ENCODE assay signal across 14 cellular contexts in the genomic region with DNA sequence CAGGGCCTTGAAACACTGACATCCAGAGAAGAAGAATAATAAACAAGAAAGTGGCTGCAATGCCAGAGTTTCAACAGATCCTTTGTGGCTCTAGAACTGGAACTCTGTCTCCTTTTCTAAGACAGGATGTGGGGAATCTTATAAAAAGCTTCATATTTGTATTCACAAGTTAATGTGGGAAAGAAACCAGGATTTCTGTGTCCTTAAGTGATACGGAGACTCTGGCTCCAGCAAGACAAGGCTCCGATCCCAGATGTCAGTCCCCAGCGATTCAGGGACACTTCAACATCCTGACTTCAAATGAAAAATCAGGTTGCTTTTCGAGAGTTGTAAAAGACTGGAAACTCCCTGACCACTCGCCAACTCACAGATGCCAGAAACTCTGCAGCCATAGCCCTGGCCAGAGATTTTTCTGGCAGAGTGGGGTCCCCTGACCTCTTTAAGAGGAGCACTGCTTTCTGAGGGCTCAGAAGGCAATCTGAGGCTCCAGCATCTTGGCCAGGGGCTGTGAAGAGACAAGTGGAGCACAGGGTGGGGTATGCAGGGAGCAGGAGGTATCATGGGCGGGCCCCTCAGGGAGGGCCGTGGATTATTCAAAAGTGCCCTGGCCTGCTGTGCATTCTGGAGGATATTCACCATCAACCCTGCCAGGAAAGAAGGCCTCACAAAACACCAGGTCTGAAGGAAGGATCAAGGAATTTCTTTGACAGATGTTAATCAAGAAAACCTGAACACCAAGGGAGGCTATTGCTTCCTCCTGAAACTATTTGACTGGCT. TPM values are rescaled to one million over a fixed set of nuclear protein-coding genes. Genes with fewer than 3 reads are reported as not detected.
DNase-seq lines count a peak whose midpoint lies in the region; ATAC-seq and TF ChIP-seq lines count a peak whose summit lies in the region.
"Had no signal": no experiment of that assay in that cellular context is flagged by ENCODE, and none has a peak within 500 bp of the region (broad histone marks: within the 10 kb centered on the region; RNA-seq: fewer than 3 reads in every experiment).

No MANE protein-coding gene starts in this region.

- no peaks in the 10 kb centered on the region for H3K79me2 ChIP-seq in OCI-LY7 (ENCODE audit: insufficient read depth, low read depth, low read length)

- no peak for TF ChIP-seq POLR2A in stomach (IDR thresholded peaks at IDR 0.05)

- DNase-seq in H4 (ENCODE audit: low spot score), result peak; percentile 9
- peak; percentile 71 for DNase-seq in choroid plexus epithelial cell (ENCODE audit: low read depth)
- no peak for DNase-seq in left lung
- DNase-seq in stomach, result no peak
- no peak for DNase-seq in OCI-LY7 (ENCODE audit: low spot score)
- no peak for DNase-seq in hippocampal formation (lab: John Stamatoyannopoulos, UW)
- DNase-seq: activated CD8-positive, alpha-beta memory T cell treated with anti-CD3 and anti-CD28 coated beads, Interleukin-2, amount 50 U/mL, for 4 hours; CD8-positive, alpha-beta memory T cell; erythroblast; NCI-H2171 treated with DMSO at 0.1 percent for 48 hours; PC-3 had no signal

- no peaks in the 10 kb centered on the region for H3K36me3 ChIP-seq in left lung
- no peaks in the 10 kb centered on the region for H3K36me3 ChIP-seq in stomach
- no peaks in the 10 kb centered on the region for H3K36me3 ChIP-seq in OCI-LY7 (ENCODE audit: insufficient read depth, low read length)

- H3K9me3 ChIP-seq in left lung (no peaks in the 10 kb centered on the region), stomach (no peaks in the 10 kb centered on the region), OCI-LY7 (ENCODE audit: low read length) (no peaks in the 10 kb centered on the region)

- H3K27ac ChIP-seq in left lung (no peak overlapping the region), stomach (peak overlapping the region; percentile 15 to 67 (median 35)), OCI-LY7 (ENCODE audit: low read depth, low read length, poor library complexity, severe bottlenecking) (no peak overlapping the region)

- POLR2A ChIA-PET in OCI-LY7 (lab: Charles Lee), result interaction anchor here (1.3 to 1.7 kb wide), 3 partner anchors 10 kb away, joined by 3 to 6 read pairs (median 4); no protein-coding TSS in a partner anchor

- TF ChIP-seq CTCF in choroid plexus epithelial cell (conservative IDR thresholded peaks at IDR 0.05; ENCODE audit: low read depth, low read length) (no peak), left lung (IDR thresholded peaks at IDR 0.05) (no peak), stomach (IDR thresholded peaks at IDR 0.05) (no peak), OCI-LY7 (conservative IDR thresholded peaks at IDR 0.05; ENCODE audit: low read length) (no peak)

- no peaks in the 10 kb centered on the region for H3K4me1 ChIP-seq in left lung
- H3K4me1 ChIP-seq in stomach, result peaks cover 0 to 17% (median 7%) of the 10 kb centered on the region in 4 donors
- no peaks in the 10 kb centered on the region for H3K4me1 ChIP-seq in OCI-LY7 (ENCODE audit: insufficient read depth, low read length, poor library complexity, severe bottlenecking)

- H4K20me1 ChIP-seq in OCI-LY7 (ENCODE audit: insufficient read depth, low read length), result no peaks in the 10 kb centered on the region

- peak; percentile 17 for ATAC-seq in left lung
- ATAC-seq in GM18909 (IDR thresholded peaks at IDR 0.05; ENCODE audit: poor library complexity, unreplicated experiment), result no peak
- ATAC-seq in GM18520 (IDR thresholded peaks at IDR 0.05; ENCODE audit: unreplicated experiment), result no peak
- ATAC-seq: left colon, PC-3 had no signal

- BruUV-seq in OCI-LY7 (replicated peaks; lab: Mats Ljungman, UMichigan), result no TSS peak

- CTCF ChIA-PET in OCI-LY7 (lab: Charles Lee; ENCODE audit: unreplicated experiment), result no interaction called here

- H3K27me3 ChIP-seq in left lung (no peaks in the 10 kb centered on the region), stomach (no peaks in the 10 kb centered on the region)

- intact Hi-C loops in left lung (cut with DNase I), result no loop called here
- intact Hi-C loops in stomach (cut with DNase I; ENCODE audit: low total_unique reads), result no loop called here
- intact Hi-C loops in OCI-LY7 (cut with micrococcal nuclease; ENCODE audit: unreplicated experiment), result no loop called here

- H2AFZ ChIP-seq in OCI-LY7 (ENCODE audit: low read length), result no peak overlapping the region

- no peaks in the 10 kb centered on the region for H3K9me2 ChIP-seq in OCI-LY7 (ENCODE audit: insufficient read depth, low read length)

- no peak for TF ChIP-seq EP300 in stomach (IDR thresholded peaks at IDR 0.05)

- no peak overlapping the region for H3K4me3 ChIP-seq in choroid plexus epithelial cell (ENCODE audit: low read depth, low read length)
- no peak overlapping the region for H3K4me3 ChIP-seq in left lung
- H3K4me3 ChIP-seq in stomach, result no peak overlapping the region
- no peak overlapping the region for H3K4me3 ChIP-seq in OCI-LY7 (ENCODE audit: low read depth, low read length, poor library complexity, severe bottlenecking)

- no peak overlapping the region for H3K4me2 ChIP-seq in OCI-LY7 (ENCODE audit: low read length)

- 59 to 79% (median 62%) methylated on average over 7 of the region's 7 CpGs for WGBS in stomach, 5 donors

RNA-seq across cellular contexts. Expression of gene TMX1, which starts 53.3 kb away (rescaled TPM):
- total RNA-seq in H4 (2014; rRNA removed; shearing (Covaris generic)), result 67.0 and 88.1 TPM in 2 replicates
- 10 to 100 TPM; 32.7 to 49.2 TPM for total RNA-seq in left lung
- 10 to 100 TPM in 3 of 5 donors, 1 to 10 TPM in 2; 2.0 to 45.5 (median 10.5) TPM for total RNA-seq in stomach
- 1 to 10 TPM; 4.9 to 7.9 (median 7.4) TPM for polyA plus RNA-seq in stomach
- total RNA-seq in OCI-LY7 (2014; rRNA removed; shearing (Covaris generic)), result 33.6 and 34.3 TPM in 2 replicates
- 49.8 and 59.0 TPM in 2 replicates for total RNA-seq in OCI-LY7 (2022)

Comparison
In these comparisons a context has a peak if more than half of its experiments do, and no peak if none do; other contexts are left out.
1. DNase-seq: peak in H4 (single experiment) and choroid plexus epithelial cell (single experiment); none in left lung (0 of 2), stomach (single experiment), OCI-LY7 (single experiment) and hippocampal formation (0 of 2).
2. H3K27ac ChIP-seq: peak in stomach (5 of 5); none in left lung (0 of 2) and OCI-LY7 (single experiment).